2 cellular contexts compared by ENCODE assay signal in the genomic region with DNA sequence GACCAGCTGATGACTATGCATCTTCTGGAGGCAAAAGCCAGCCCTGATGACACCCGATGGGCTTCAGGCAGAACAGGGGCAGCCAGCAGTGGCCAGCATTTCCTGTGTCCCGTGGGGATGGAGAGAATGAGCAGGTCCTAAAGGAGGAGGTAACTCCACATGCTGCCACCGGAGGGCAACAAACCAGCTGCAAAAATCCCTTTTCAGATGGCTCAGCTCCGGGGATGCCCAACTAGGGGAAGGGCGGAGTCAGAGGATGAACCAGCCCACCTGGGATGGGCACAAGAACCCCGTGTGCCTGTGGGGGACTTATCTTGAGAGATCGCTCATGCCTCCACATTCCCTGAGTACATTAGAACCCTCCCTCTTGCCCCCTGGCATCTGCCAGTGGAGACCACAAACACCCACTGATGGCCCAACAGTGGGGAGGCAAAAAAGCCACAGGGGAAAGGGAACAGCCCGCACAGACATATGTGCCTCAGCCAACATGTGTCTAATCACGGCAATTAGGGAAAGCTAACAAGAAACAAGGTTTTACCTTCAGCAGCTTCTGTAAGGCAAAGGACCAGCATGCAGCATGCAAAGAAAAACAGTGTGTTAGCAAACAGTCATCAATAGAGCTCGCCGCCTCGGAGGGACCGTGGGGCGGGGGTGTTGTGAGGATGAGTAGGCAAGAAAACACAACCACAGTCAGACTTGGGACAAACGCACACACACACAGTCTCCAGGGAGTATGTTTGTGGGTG.
TF ChIP-seq lines count a peak whose summit lies in the region.

No MANE protein-coding gene starts in this region.

TF ChIP-seq in WTC11, 78 proteins besides CTCF, POLR2A, EP300 and RAD21 (continued from another document):
- TF ChIP-seq, protein P1, sequence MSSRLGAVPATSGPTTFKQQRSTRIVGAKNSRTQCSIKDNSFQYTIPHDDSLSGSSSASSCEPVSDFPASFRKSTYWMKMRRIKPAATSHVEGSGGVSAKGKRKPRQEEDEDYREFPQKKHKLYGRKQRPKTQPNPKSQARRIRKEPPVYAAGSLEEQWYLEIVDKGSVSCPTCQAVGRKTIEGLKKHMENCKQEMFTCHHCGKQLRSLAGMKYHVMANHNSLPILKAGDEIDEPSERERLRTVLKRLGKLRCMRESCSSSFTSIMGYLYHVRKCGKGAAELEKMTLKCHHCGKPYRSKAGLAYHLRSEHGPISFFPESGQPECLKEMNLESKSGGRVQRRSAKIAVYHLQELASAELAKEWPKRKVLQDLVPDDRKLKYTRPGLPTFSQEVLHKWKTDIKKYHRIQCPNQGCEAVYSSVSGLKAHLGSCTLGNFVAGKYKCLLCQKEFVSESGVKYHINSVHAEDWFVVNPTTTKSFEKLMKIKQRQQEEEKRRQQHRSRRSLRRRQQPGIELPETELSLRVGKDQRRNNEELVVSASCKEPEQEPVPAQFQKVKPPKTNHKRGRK (CRISPR knock-in tag; IDR thresholded peaks at IDR 0.05; ENCODE audit: borderline replicate concordance), result no peak
- TF ChIP-seq NR3C1 (CRISPR knock-in tag; conservative IDR thresholded peaks at IDR 0.05; ENCODE audit: low read depth) (no peak), NFATC4 (CRISPR knock-in tag; IDR thresholded peaks at IDR 0.05) (no peak), ZNF121 (CRISPR knock-in tag; IDR thresholded peaks at IDR 0.05) (no peak), NR2C2 (CRISPR knock-in tag; IDR thresholded peaks at IDR 0.05) (no peak), ETV6 (CRISPR knock-in tag; IDR thresholded peaks at IDR 0.05) (no peak), TEAD1 (CRISPR knock-in tag; IDR thresholded peaks at IDR 0.05) (no peak), TCF7 (CRISPR knock-in tag; IDR thresholded peaks at IDR 0.05; ENCODE audit: low read depth) (no peak)
- TF ChIP-seq, protein P2, sequence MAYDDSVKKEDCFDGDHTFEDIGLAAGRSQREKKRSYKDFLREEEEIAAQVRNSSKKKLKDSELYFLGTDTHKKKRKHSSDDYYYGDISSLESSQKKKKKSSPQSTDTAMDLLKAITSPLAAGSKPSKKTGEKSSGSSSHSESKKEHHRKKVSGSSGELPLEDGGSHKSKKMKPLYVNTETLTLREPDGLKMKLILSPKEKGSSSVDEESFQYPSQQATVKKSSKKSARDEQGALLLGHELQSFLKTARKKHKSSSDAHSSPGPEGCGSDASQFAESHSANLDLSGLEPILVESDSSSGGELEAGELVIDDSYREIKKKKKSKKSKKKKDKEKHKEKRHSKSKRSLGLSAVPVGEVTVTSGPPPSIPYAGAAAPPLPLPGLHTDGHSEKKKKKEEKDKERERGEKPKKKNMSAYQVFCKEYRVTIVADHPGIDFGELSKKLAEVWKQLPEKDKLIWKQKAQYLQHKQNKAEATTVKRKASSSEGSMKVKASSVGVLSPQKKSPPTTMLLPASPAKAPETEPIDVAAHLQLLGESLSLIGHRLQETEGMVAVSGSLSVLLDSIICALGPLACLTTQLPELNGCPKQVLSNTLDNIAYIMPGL (CRISPR knock-in tag; IDR thresholded peaks at IDR 0.05), result no peak
- TF ChIP-seq, protein P3, sequence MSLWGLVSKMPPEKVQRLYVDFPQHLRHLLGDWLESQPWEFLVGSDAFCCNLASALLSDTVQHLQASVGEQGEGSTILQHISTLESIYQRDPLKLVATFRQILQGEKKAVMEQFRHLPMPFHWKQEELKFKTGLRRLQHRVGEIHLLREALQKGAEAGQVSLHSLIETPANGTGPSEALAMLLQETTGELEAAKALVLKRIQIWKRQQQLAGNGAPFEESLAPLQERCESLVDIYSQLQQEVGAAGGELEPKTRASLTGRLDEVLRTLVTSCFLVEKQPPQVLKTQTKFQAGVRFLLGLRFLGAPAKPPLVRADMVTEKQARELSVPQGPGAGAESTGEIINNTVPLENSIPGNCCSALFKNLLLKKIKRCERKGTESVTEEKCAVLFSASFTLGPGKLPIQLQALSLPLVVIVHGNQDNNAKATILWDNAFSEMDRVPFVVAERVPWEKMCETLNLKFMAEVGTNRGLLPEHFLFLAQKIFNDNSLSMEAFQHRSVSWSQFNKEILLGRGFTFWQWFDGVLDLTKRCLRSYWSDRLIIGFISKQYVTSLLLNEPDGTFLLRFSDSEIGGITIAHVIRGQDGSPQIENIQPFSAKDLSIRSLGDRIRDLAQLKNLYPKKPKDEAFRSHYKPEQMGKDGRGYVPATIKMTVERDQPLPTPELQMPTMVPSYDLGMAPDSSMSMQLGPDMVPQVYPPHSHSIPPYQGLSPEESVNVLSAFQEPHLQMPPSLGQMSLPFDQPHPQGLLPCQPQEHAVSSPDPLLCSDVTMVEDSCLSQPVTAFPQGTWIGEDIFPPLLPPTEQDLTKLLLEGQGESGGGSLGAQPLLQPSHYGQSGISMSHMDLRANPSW (CRISPR knock-in tag; conservative IDR thresholded peaks at IDR 0.05; ENCODE audit: low read depth), result no peak

TF ChIP-seq in H1, 55 proteins besides CTCF, POLR2A, EP300 and RAD21 (continued from another document):
- no peak for TF ChIP-seq CBX8 (IDR thresholded peaks at IDR 0.05; ENCODE audit: borderline replicate concordance, low read depth, low read length)
- TF ChIP-seq SP2 (IDR thresholded peaks at IDR 0.05; ENCODE audit: low read length), result no peak
- TF ChIP-seq BRCA1 (IDR thresholded peaks at IDR 0.05; ENCODE audit: low read depth, low read length), result no peak
- TF ChIP-seq KDM1A (IDR thresholded peaks at IDR 0.05; ENCODE audit: borderline replicate concordance, low read length), result no peak
- TF ChIP-seq CHD2 (IDR thresholded peaks at IDR 0.05; ENCODE audit: low read length), result no peak
- no peak for TF ChIP-seq GABPA (IDR thresholded peaks at IDR 0.05; ENCODE audit: borderline replicate concordance, insufficient read depth, low read length)
